14 cellular contexts compared by ENCODE assay signal in the genomic region with DNA sequence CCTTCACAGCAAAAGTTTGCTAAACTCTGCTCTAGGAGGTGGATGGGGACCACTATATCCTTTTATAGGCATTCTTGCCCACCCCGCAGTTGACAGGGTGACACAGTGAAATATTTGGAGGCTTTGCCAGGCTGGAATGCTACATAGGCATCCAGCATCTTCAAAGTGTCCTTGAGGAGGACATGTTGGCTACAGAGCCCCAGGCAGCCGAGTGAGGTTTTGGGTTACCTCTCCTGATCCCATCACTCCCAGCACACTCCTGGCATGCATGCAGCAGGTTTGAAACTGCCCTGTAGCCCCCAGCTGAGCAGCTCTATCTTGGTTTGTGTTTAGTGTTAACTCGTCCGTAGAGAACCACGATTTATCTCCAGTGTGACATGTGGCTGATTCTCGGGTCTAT. TPM values are rescaled to one million over a fixed set of nuclear protein-coding genes. Genes with fewer than 3 reads are reported as not detected.
DNase-seq lines count a peak whose midpoint lies in the region; ATAC-seq and TF ChIP-seq lines count a peak whose summit lies in the region.
"Had no signal": no experiment of that assay in that cellular context is flagged by ENCODE, and none has a peak within 500 bp of the region (broad histone marks: within the 10 kb centered on the region; RNA-seq: fewer than 3 reads in every experiment).

No MANE protein-coding gene starts in this region.

- H3K27me3 Mint-ChIP-seq in activated T-helper 2 cell treated with anti-CD3 and anti-CD28 coated beads, Interferon-gamma antibody, Interleukin-2, Interleukin-4, amounts not matched to agents 10 μg/mL and 5 μg/mL and 100 μg/mL, durations not matched to agents 14 hours and 24 hours and 36 hours (ENCODE audit: low read depth) = no peaks in the 10 kb centered on the region
- H3K27me3 Mint-ChIP-seq: stimulated activated memory B cell treated with anti-CD40 and anti-IgM and Interleukin-4, amounts not matched to agents 10 μg/mL and 1 μg/mL and 100 μg/mL, for 72 hours had no signal

- ATAC-seq in left ventricle myocardium superior (peak; percentile 2), GM19467 (IDR thresholded peaks at IDR 0.05; ENCODE audit: unreplicated experiment) (no peak), GM18520 (IDR thresholded peaks at IDR 0.05; ENCODE audit: unreplicated experiment) (no peak)
- ATAC-seq: stimulated activated memory B cell treated with anti-CD40 and anti-IgM and Interleukin-4, amounts not matched to agents 10 μg/mL and 1 μg/mL and 100 μg/mL, for 72 hours had no signal

- H2AFZ ChIP-seq in Karpas-422 (ENCODE audit: low read length) = no peak overlapping the region
- H2AFZ ChIP-seq: PC-9 had no signal

- TF ChIP-seq EP300 in sigmoid colon (IDR thresholded peaks at IDR 0.05) = no peak

- H3K4me3 Mint-ChIP-seq in activated T-helper 2 cell treated with anti-CD3 and anti-CD28 coated beads, Interferon-gamma antibody, Interleukin-2, Interleukin-4, amounts not matched to agents 10 μg/mL and 5 μg/mL and 100 μg/mL, durations not matched to agents 14 hours and 24 hours and 36 hours (ENCODE audit: low read depth) = no peak overlapping the region
- H3K4me3 Mint-ChIP-seq: naive B cell; stimulated activated memory B cell treated with anti-CD40 and anti-IgM and Interleukin-4, amounts not matched to agents 10 μg/mL and 1 μg/mL and 100 μg/mL, for 72 hours had no signal

- no peaks in the 10 kb centered on the region for H3K9me3 Mint-ChIP-seq in activated T-helper 2 cell treated with anti-CD3 and anti-CD28 coated beads, Interferon-gamma antibody, Interleukin-2, Interleukin-4, amounts not matched to agents 10 μg/mL and 5 μg/mL and 100 μg/mL, durations not matched to agents 14 hours and 24 hours and 36 hours
- H3K9me3 Mint-ChIP-seq: naive B cell; stimulated activated memory B cell treated with anti-CD40 and anti-IgM and Interleukin-4, amounts not matched to agents 10 μg/mL and 1 μg/mL and 100 μg/mL, for 72 hours had no signal

- no peaks in the 10 kb centered on the region for H3K9me2 ChIP-seq in Karpas-422 (replicated peaks; ENCODE audit: insufficient read depth, low read length)

- H3K4me1 ChIP-seq in sigmoid colon = peaks cover 0 to 82% (median 80%) of the 10 kb centered on the region in 4 donors
- H3K4me1 ChIP-seq in Karpas-422 (ENCODE audit: low read length) = no peaks in the 10 kb centered on the region

- H3K9me3 ChIP-seq in sigmoid colon = no peaks in the 10 kb centered on the region
- no peaks in the 10 kb centered on the region for H3K9me3 ChIP-seq in Karpas-422 (ENCODE audit: low read length)
- H3K9me3 ChIP-seq: HAP-1 had no signal

- no peaks in the 10 kb centered on the region for H3K27me3 ChIP-seq in sigmoid colon
- H3K27me3 ChIP-seq in Karpas-422 (ENCODE audit: low read length) = no peaks in the 10 kb centered on the region

- H3K27ac ChIP-seq in sigmoid colon = peak overlapping the region; percentile 97 to 100 (median 100)
- H3K27ac ChIP-seq in Karpas-422 (ENCODE audit: low read length) = no peak overlapping the region
- H3K27ac ChIP-seq: C4-2B, PC-9 had no signal

- H3K36me3 ChIP-seq in sigmoid colon (peaks cover 11 to 44% (median 15%) of the 10 kb centered on the region in 4 donors), Karpas-422 (ENCODE audit: insufficient read depth, low read length) (no peaks in the 10 kb centered on the region)
- H3K36me3 ChIP-seq: HAP-1 had no signal

- DNase-seq in Daoy (ENCODE audit: low read depth) = peak; percentile 64
- DNase-seq in activated T-helper 2 cell treated with anti-CD3 and anti-CD28 coated beads, Interferon-gamma antibody, Interleukin-2, Interleukin-4, amounts not matched to agents 10 μg/mL and 5 μg/mL and 100 μg/mL, durations not matched to agents 14 hours and 24 hours and 36 hours (ENCODE audit: low spot score) = no peak
- DNase-seq in left ventricle myocardium superior = no peak
- no peak for DNase-seq in sigmoid colon
- DNase-seq in foreskin melanocyte = no peak
- no peak for DNase-seq in Karpas-422
- DNase-seq: Kasumi-1, naive B cell, PC-9 had no signal

- 53 to 58% methylated on average over 6 of the region's 6 CpGs for WGBS in sigmoid colon, 2 donors

- H3K36me3 Mint-ChIP-seq in activated T-helper 2 cell treated with anti-CD3 and anti-CD28 coated beads, Interferon-gamma antibody, Interleukin-2, Interleukin-4, amounts not matched to agents 10 μg/mL and 5 μg/mL and 100 μg/mL, durations not matched to agents 14 hours and 24 hours and 36 hours (ENCODE audit: low read depth) = peaks cover 74% of the 10 kb centered on the region
- H3K36me3 Mint-ChIP-seq: naive B cell had no signal

- TF ChIP-seq CTCF in sigmoid colon (IDR thresholded peaks at IDR 0.05) = no peak

- no peak overlapping the region for H3K4me2 ChIP-seq in Karpas-422 (ENCODE audit: low read depth, low read length, poor library complexity, severe bottlenecking)
- H3K4me2 ChIP-seq: PC-9 had no signal

- H4K20me1 ChIP-seq in Karpas-422 (ENCODE audit: insufficient read depth, low read depth, low read length) = no peaks in the 10 kb centered on the region

- peaks cover 52% of the 10 kb centered on the region for H3K4me1 Mint-ChIP-seq in activated T-helper 2 cell treated with anti-CD3 and anti-CD28 coated beads, Interferon-gamma antibody, Interleukin-2, Interleukin-4, amounts not matched to agents 10 μg/mL and 5 μg/mL and 100 μg/mL, durations not matched to agents 14 hours and 24 hours and 36 hours (ENCODE audit: low read depth)
- H3K4me1 Mint-ChIP-seq: naive B cell had no signal

- H3K79me2 ChIP-seq in Karpas-422 (ENCODE audit: low read length) = no peaks in the 10 kb centered on the region

- H3K9ac ChIP-seq in Karpas-422 (ENCODE audit: low read length) = no peak overlapping the region

- H3K27ac Mint-ChIP-seq in activated T-helper 2 cell treated with anti-CD3 and anti-CD28 coated beads, Interferon-gamma antibody, Interleukin-2, Interleukin-4, amounts not matched to agents 10 μg/mL and 5 μg/mL and 100 μg/mL, durations not matched to agents 14 hours and 24 hours and 36 hours = peak overlapping the region; percentile 53
- H3K27ac Mint-ChIP-seq: naive B cell; stimulated activated memory B cell treated with anti-CD40 and anti-IgM and Interleukin-4, amounts not matched to agents 10 μg/mL and 1 μg/mL and 100 μg/mL, for 72 hours had no signal

- peak overlapping the region in 2 of 4 donors; percentile 0 to 98 for H3K4me3 ChIP-seq in sigmoid colon
- H3K4me3 ChIP-seq in Karpas-422 (ENCODE audit: low read length) = no peak overlapping the region
- H3K4me3 ChIP-seq: HAP-1, PC-9 had no signal

- TF ChIP-seq POLR2A in sigmoid colon (IDR thresholded peaks at IDR 0.05) = no peak

- intact Hi-C loops in activated T-helper 2 cell treated with anti-CD3 and anti-CD28 coated beads, Interferon-gamma antibody, Interleukin-2, Interleukin-4, amounts not matched to agents 10 μg/mL and 5 μg/mL and 100 μg/mL, durations not matched to agents 14 hours and 24 hours and 36 hours (cut with micrococcal nuclease) = loop anchor here (10.0 kb wide), 1 partner anchor 345 kb away; no protein-coding TSS in a partner anchor
- intact Hi-C loops in left ventricle myocardium superior (cut with micrococcal nuclease) (no loop called here), sigmoid colon (cut with DNase I) (loop anchor here (2.0 to 5.0 kb wide), 3 partner anchors 235 to 693 kb away; no protein-coding TSS in a partner anchor)

RNA-seq across cellular contexts. Expression of gene FOSL2, which starts 7.3 kb away (rescaled TPM):
- 56.0 and 62.1 TPM in 2 replicates for total RNA-seq in Daoy (2014; rRNA removed; shearing (Covaris generic))
- total RNA-seq in activated T-helper 2 cell treated with anti-CD3 and anti-CD28 coated beads, Interferon-gamma antibody, Interleukin-2, Interleukin-4, amounts not matched to agents 10 μg/mL and 5 μg/mL and 100 μg/mL, durations not matched to agents 14 hours and 24 hours and 36 hours = 146 and 156 TPM in 2 replicates
- total RNA-seq in left ventricle myocardium superior (45.7 TPM), sigmoid colon (100 to 1,000 TPM in 1 of 4 donors, 10 to 100 TPM in 3; 38.9 to 208 (median 67.3) TPM)
- 10 to 100 TPM; 30.0 to 66.2 (median 55.0) TPM for polyA plus RNA-seq in sigmoid colon
- total RNA-seq in Karpas-422 (2014; rRNA removed; shearing (Covaris generic); ENCODE audit: low replicate concordance) = 0.30 and 0.61 TPM in 2 replicates

Comparison
In these comparisons a context has a peak if more than half of its experiments do, and no peak if none do; other contexts are left out.
1. RNA of gene FOSL2, which starts 7.3 kb away (total RNA-seq): 146 to 156 TPM in activated T-helper 2 cell treated with anti-CD3 and anti-CD28 coated beads, Interferon-gamma antibody, Interleukin-2, Interleukin-4, amounts not matched to agents 10 μg/mL and 5 μg/mL and 100 μg/mL, durations not matched to agents 14 hours and 24 hours and 36 hours, 38.9 to 208 TPM in sigmoid colon, 56.0 to 62.1 TPM in Daoy and 45.7 TPM in left ventricle myocardium superior (single experiment); 0.30 to 0.61 TPM in Karpas-422; every median in the first group is over 10 times any median in the second.